In genomic region chr13:50511877-50512332, GRCh38 we compare ENCODE assay signal across 8 cellular contexts.
DNase-seq lines count a peak whose midpoint lies in the region; ATAC-seq and TF ChIP-seq lines count a peak whose summit lies in the region.

No MANE protein-coding gene starts in this region.

- no peak for TF ChIP-seq CTCF in activated CD8-positive, alpha-beta T cell treated with anti-CD3 and anti-CD28 coated beads for 36 hours (IDR thresholded peaks at IDR 0.05)

- CTCF ChIA-PET in activated CD8-positive, alpha-beta T cell treated with anti-CD3 and anti-CD28 coated beads for 36 hours (lab: Charles Lee): interaction anchor here (0.8 kb wide), 1 partner anchor 68 kb away, joined by 3 read pairs; no protein-coding TSS in a partner anchor

- peak; percentile 52 for ATAC-seq in GM19438 (IDR thresholded peaks at IDR 0.05; ENCODE audit: low read depth, unreplicated experiment)
- peak; percentile 46 for ATAC-seq in HG03280 (IDR thresholded peaks at IDR 0.05; ENCODE audit: unreplicated experiment)
- ATAC-seq in activated CD8-positive, alpha-beta T cell treated with anti-CD3 and anti-CD28 coated beads for 36 hours: peak; percentile 66
- ATAC-seq in natural killer cell treated with Interleukin-12 subunit alpha and Interleukin-12 subunit beta and Interleukin-15 and Interleukin-18, amount 100 ng/mL, for 72 hours: peak; percentile 72 to 78

- DNase-seq in activated CD8-positive, alpha-beta T cell treated with anti-CD3 and anti-CD28 coated beads for 36 hours: no peak
- no peak for DNase-seq in natural killer cell treated with Interleukin-12 subunit alpha and Interleukin-12 subunit beta and Interleukin-15 and Interleukin-18, amount 100 ng/mL, for 72 hours (ENCODE audit: low spot score)
- DNase-seq in HuH-7 (ENCODE audit: low spot score) (no peak), NCI-H510A (lab: John Stamatoyannopoulos, UW) (no peak), iPS-NIHi11 (ENCODE audit: low spot score) (no peak)
- no peak for DNase-seq in stimulated activated CD4-positive, alpha-beta T cell treated with anti-CD3 and anti-CD28 coated beads, Interleukin-4, amount 100 ng/mL, for 4 hours

- intact Hi-C loops in activated CD8-positive, alpha-beta T cell treated with anti-CD3 and anti-CD28 coated beads for 36 hours (cut with micrococcal nuclease): no loop called here

- no peak overlapping the region for H3K4me3 Mint-ChIP-seq in activated CD8-positive, alpha-beta T cell treated with anti-CD3 and anti-CD28 coated beads for 36 hours
- no peak overlapping the region for H3K4me3 Mint-ChIP-seq in natural killer cell treated with Interleukin-12 subunit alpha and Interleukin-12 subunit beta and Interleukin-15 and Interleukin-18, amount 100 ng/mL, for 72 hours

- no peaks in the 10 kb centered on the region for H3K9me3 Mint-ChIP-seq in activated CD8-positive, alpha-beta T cell treated with anti-CD3 and anti-CD28 coated beads for 36 hours
- H3K9me3 Mint-ChIP-seq in natural killer cell treated with Interleukin-12 subunit alpha and Interleukin-12 subunit beta and Interleukin-15 and Interleukin-18, amount 100 ng/mL, for 72 hours: no peaks in the 10 kb centered on the region

- H3K27ac Mint-ChIP-seq in activated CD8-positive, alpha-beta T cell treated with anti-CD3 and anti-CD28 coated beads for 36 hours: no peak overlapping the region
- H3K27ac Mint-ChIP-seq in natural killer cell treated with Interleukin-12 subunit alpha and Interleukin-12 subunit beta and Interleukin-15 and Interleukin-18, amount 100 ng/mL, for 72 hours: no peak overlapping the region

- H3K27me3 Mint-ChIP-seq in activated CD8-positive, alpha-beta T cell treated with anti-CD3 and anti-CD28 coated beads for 36 hours: no peaks in the 10 kb centered on the region
- H3K27me3 Mint-ChIP-seq in natural killer cell treated with Interleukin-12 subunit alpha and Interleukin-12 subunit beta and Interleukin-15 and Interleukin-18, amount 100 ng/mL, for 72 hours: no peaks in the 10 kb centered on the region

- H3K4me1 Mint-ChIP-seq in activated CD8-positive, alpha-beta T cell treated with anti-CD3 and anti-CD28 coated beads for 36 hours (ENCODE audit: low read depth): no peaks in the 10 kb centered on the region
- peaks cover 0 to 3% of the 10 kb centered on the region in 2 donors for H3K4me1 Mint-ChIP-seq in natural killer cell treated with Interleukin-12 subunit alpha and Interleukin-12 subunit beta and Interleukin-15 and Interleukin-18, amount 100 ng/mL, for 72 hours (ENCODE audit: low read depth in 2 of 2)

- no peaks in the 10 kb centered on the region for H3K36me3 Mint-ChIP-seq in activated CD8-positive, alpha-beta T cell treated with anti-CD3 and anti-CD28 coated beads for 36 hours (ENCODE audit: low read depth)
- no peaks in the 10 kb centered on the region for H3K36me3 Mint-ChIP-seq in natural killer cell treated with Interleukin-12 subunit alpha and Interleukin-12 subunit beta and Interleukin-15 and Interleukin-18, amount 100 ng/mL, for 72 hours

- POLR2A ChIA-PET in activated CD8-positive, alpha-beta T cell treated with anti-CD3 and anti-CD28 coated beads for 36 hours (lab: Charles Lee): interaction anchor here (0.7 to 1.1 kb wide), 2 partner anchors 20 to 83 kb away, joined by 3 to 4 read pairs; no protein-coding TSS in a partner anchor
